ENCODE assay signal across 27 cellular contexts in the genomic region with DNA sequence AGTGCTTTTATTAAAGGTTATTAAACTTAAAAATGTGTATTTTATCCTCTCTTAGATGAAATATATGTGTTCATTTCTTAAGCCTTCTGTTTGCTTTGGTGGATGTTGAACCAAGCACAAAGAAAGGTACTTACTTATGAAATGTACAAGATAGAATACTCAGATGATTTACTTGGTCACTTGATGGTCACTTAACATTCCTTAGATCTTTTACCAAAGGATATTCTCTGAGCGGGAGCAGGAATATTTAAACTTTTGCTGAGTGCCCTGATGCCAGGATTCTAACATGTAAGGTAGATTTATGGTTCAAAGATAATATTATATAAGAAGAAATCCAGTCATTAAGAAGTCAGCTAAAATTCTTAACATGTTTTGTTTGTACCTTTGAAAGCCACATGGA.
"Had no signal": no experiment of that assay in that cellular context is flagged by ENCODE, and none has a peak within 500 bp of the region (broad histone marks: within the 10 kb centered on the region; RNA-seq: fewer than 3 reads in every experiment).

No MANE protein-coding gene starts in this region.

- H3K9me3 ChIP-seq: colonic mucosa, neutrophil, ovary had no signal

- H3K4me1 ChIP-seq: colonic mucosa, stomach had no signal

- H3K4me3 Mint-ChIP-seq: activated T-cell treated with anti-CD3 and anti-CD28 coated beads, Interleukin-2, amount 50 U/mL, for 72 hours; nephron progenitor cell; stimulated activated memory B cell treated with anti-CD40 and anti-IgM and Interleukin-4, amounts not matched to agents 10 μg/mL and 1 μg/mL and 100 μg/mL, for 72 hours had no signal

- H3K4me1 Mint-ChIP-seq: stimulated activated memory B cell treated with anti-CD40 and anti-IgM and Interleukin-4, amounts not matched to agents 10 μg/mL and 1 μg/mL and 100 μg/mL, for 72 hours had no signal

- H3K27me3 Mint-ChIP-seq: stimulated activated memory B cell treated with anti-CD40 and anti-IgM and Interleukin-4, amounts not matched to agents 10 μg/mL and 1 μg/mL and 100 μg/mL, for 72 hours had no signal

- FAIRE-seq: bronchial epithelial cell, endometrium, islet of Langerhans, small intestine, urothelium cell line had no signal

- H3K36me3 ChIP-seq: colonic mucosa, left ventricle myocardium inferior, neutrophil, ovary, stomach, transverse colon had no signal

- ATAC-seq: activated naive CD4-positive, alpha-beta T cell treated with anti-CD3 and anti-CD28 coated beads, Interleukin-2, amount 50 U/mL, for 72 hours; activated T-cell treated with anti-CD3 and anti-CD28 coated beads, Interleukin-2, amount 50 U/mL, for 72 hours; sciatic nerve; stimulated activated memory B cell treated with anti-CD40 and anti-IgM and Interleukin-4, amounts not matched to agents 10 μg/mL and 1 μg/mL and 100 μg/mL, for 72 hours had no signal

- H3K27ac ChIP-seq: colonic mucosa, left ventricle myocardium inferior, neutrophil, ovary, stomach, transverse colon had no signal

- H3K4me3 ChIP-seq: colonic mucosa, left ventricle myocardium inferior, lung, ovary, stomach, transverse colon had no signal

- H3K27me3 ChIP-seq: colonic mucosa, neutrophil, ovary, stomach, transverse colon had no signal

- DNase-seq: activated CD4-positive, alpha-beta T cell treated with anti-CD3 and anti-CD28 coated beads for 4 hours; activated CD4-positive, alpha-beta T cell treated with anti-CD3 and anti-CD28 coated beads, Interleukin-2, amount 50 U/mL, for 4 hours; activated CD4-positive, CD25-positive, alpha-beta regulatory T cell; activated naive CD4-positive, alpha-beta T cell; activated T-cell treated with anti-CD3 and anti-CD28 coated beads for 4 hours; activated T-cell treated with anti-CD3 and anti-CD28 coated beads, Interleukin-2, amount 50 U/mL, for 72 hours; colonic mucosa; effector CD8-positive, alpha-beta T cell; glutamatergic neuron; left ventricle myocardium inferior; nephron progenitor cell; ovary; small intestine; stimulated activated CD4-positive, alpha-beta T cell treated with anti-CD3 and anti-CD28 coated beads, Interleukin-4, amount 100 ng/mL, for 4 hours; stimulated activated CD8-positive, alpha-beta memory T cell treated with anti-CD3 and anti-CD28 coated beads, Interleukin-4, amount 100 ng/mL, for 48 hours; stomach; transverse colon had no signal

- H3K27ac Mint-ChIP-seq: activated naive CD4-positive, alpha-beta T cell treated with anti-CD3 and anti-CD28 coated beads, Interleukin-2, amount 50 U/mL, for 72 hours; activated T-cell treated with anti-CD3 and anti-CD28 coated beads, Interleukin-2, amount 50 U/mL, for 72 hours; nephron progenitor cell; progenitor cell of endocrine pancreas; stimulated activated memory B cell treated with anti-CD40 and anti-IgM and Interleukin-4, amounts not matched to agents 10 μg/mL and 1 μg/mL and 100 μg/mL, for 72 hours had no signal
